ENCODE assay signal across 20 cellular contexts in the genomic region with DNA sequence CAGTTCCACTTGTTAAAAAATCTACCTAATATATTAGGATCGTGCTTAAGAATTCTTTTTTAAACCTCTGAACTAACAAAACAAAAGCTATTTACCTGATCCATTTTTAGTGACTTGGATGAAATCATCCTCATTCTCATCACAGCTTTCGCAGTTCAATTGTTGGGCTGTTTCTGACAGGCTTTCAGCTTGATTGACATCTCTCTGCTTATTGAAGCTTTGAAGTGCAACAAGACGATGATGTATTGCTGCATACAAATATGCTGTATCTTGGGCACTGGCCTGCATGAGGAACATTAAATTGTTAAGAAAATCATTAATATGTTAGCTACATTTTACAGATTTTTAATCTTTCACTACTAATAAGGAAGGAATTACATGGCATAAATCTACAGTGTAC. TPM values are rescaled to one million over a fixed set of nuclear protein-coding genes. Genes with fewer than 3 reads are reported as not detected.
"Had no signal": no experiment of that assay in that cellular context is flagged by ENCODE, and none has a peak within 500 bp of the region (broad histone marks: within the 10 kb centered on the region; RNA-seq: fewer than 3 reads in every experiment).

No MANE protein-coding gene starts in this region.

- DNase-seq: effector memory CD4-positive, alpha-beta T cell; esophagus squamous epithelium; foreskin fibroblast; immature natural killer cell; kidney; left cardiac atrium; left ventricle myocardium superior; mesenchymal stem cell; naive B cell; psoas muscle; retina; right lobe of liver; spleen; stimulated activated CD4-positive, alpha-beta T cell treated with anti-CD3 and anti-CD28 coated beads, Interleukin-15, amount 100 ng/mL, for 24 hours; stimulated activated CD4-positive, alpha-beta T cell treated with anti-CD3 and anti-CD28 coated beads, Interleukin-1b, Interleukin-23, amount 100 ng/mL, for 48 hours; stimulated activated CD4-positive, alpha-beta T cell treated with anti-CD3 and anti-CD28 coated beads, Interleukin-4, amount 100 ng/mL, for 24 hours; trophoblast cell had no signal

- H3K4me3 ChIP-seq: esophagus squamous epithelium, lung, psoas muscle, right lobe of liver, spleen had no signal

- H3K9me3 ChIP-seq: esophagus squamous epithelium, psoas muscle, right lobe of liver, spleen had no signal

- H3K27ac ChIP-seq: epithelial cell of prostate, esophagus squamous epithelium, psoas muscle, right lobe of liver, spleen had no signal

- ATAC-seq: left cardiac atrium; left ventricle myocardium superior; psoas muscle; right lobe of liver; stimulated activated memory B cell treated with anti-CD40 and anti-IgM and Interleukin-4, amounts not matched to agents 10 μg/mL and 1 μg/mL and 100 μg/mL, for 72 hours had no signal

- H3K36me3 ChIP-seq: esophagus squamous epithelium, right lobe of liver, spleen had no signal

- H3K4me1 ChIP-seq: esophagus squamous epithelium, psoas muscle, spleen had no signal

- H3K27me3 ChIP-seq: esophagus squamous epithelium, right lobe of liver, spleen had no signal

RNA-seq across cellular contexts. Expression of a gene that starts 50.5 kb away (rescaled TPM):
- polyA plus RNA-seq: immature natural killer cell had no signal
